ENCODE assay signal across 22 cellular contexts in genomic region chr6:18141805-18142590, GRCh38. TPM values are rescaled to one million over a fixed set of nuclear protein-coding genes. Genes with fewer than 3 reads are reported as not detected.
A peak's percentile ranks its signal among the peaks of the same experiment; 100 is the strongest.
DNase-seq lines count a peak whose midpoint lies in the region; ATAC-seq, FAIRE-seq and TF ChIP-seq lines count a peak whose summit lies in the region.
"Had no signal": no experiment of that assay in that cellular context is flagged by ENCODE, and none has a peak within 500 bp of the region (broad histone marks: within the 10 kb centered on the region; RNA-seq: fewer than 3 reads in every experiment).

No MANE protein-coding gene starts in this region.

- peaks cover 30% of the 10 kb centered on the region for H3K36me3 Mint-ChIP-seq in activated T-cell treated with anti-CD3 and anti-CD28 coated beads, Interleukin-2, amount 50 U/mL, for 4 hours (ENCODE audit: insufficient read depth)

- ATAC-seq in GM18505 (IDR thresholded peaks at IDR 0.05; ENCODE audit: unreplicated experiment) (no peak), HG02870 (IDR thresholded peaks at IDR 0.05; ENCODE audit: unreplicated experiment) (no peak)
- ATAC-seq in activated T-cell treated with anti-CD3 and anti-CD28 coated beads, Interleukin-2, amount 50 U/mL, for 4 hours = no peak
- ATAC-seq: activated CD8-positive, alpha-beta T cell treated with anti-CD3 and anti-CD28 coated beads, Interleukin-2, amount 10 ng/mL, durations not matched to agents 7 days and 5 days; CD8-positive, alpha-beta T cell; GM12878; sciatic nerve had no signal

- no peak overlapping the region for H3K4me2 ChIP-seq in H1 (ENCODE audit: insufficient read depth in 1 of 2, low read depth in 2 of 2, low read length in 2 of 2)

- no peaks in the 10 kb centered on the region for H3K9me3 Mint-ChIP-seq in activated T-cell treated with anti-CD3 and anti-CD28 coated beads, Interleukin-2, amount 50 U/mL, for 4 hours
- H3K9me3 Mint-ChIP-seq: activated B cell treated with CpG ODN at 0.5 μM for 24 hours; activated T-helper 1 cell treated with anti-CD3 and anti-CD28 coated beads, Interleukin-12 subunit alpha, Interleukin-12 subunit beta, Interleukin-2, Interleukin-4 antibody, amounts not matched to agents 30 ng/mL and 10 ng/mL and 1 ng/mL, durations not matched to agents 14 hours and 24 hours and 36 hours; CD8-positive, alpha-beta T cell; T-helper 1 cell treated with Interleukin-12 subunit alpha and Interleukin-12 subunit beta and Interleukin-4 antibody, amounts not matched to agents 30 μg/mL and 1 μg/mL, for 36 hours had no signal

- H3K9ac ChIP-seq in H1 (replicated peaks in 1 of 4; ENCODE audit: extremely low read depth in 1 of 4, low read depth in 3 of 4, low read length in 3 of 4) = no peak overlapping the region

- H3K79me1 ChIP-seq in H1 (ENCODE audit: low read depth, low read length) = no peaks in the 10 kb centered on the region

- peak overlapping the region; percentile 13; the same call in 1 of the 2 replicates for H3K27ac ChIP-seq in C4-2B
- no peak overlapping the region for H3K27ac ChIP-seq in H1 (ENCODE audit: low read depth, low read length)
- H3K27ac ChIP-seq: esophagus muscularis mucosa had no signal

- H3K9me3 ChIP-seq in H1 (ENCODE audit: insufficient read depth in 2 of 2, low read depth in 1 of 2, low read length in 1 of 2) = no peaks in the 10 kb centered on the region
- H3K9me3 ChIP-seq: esophagus muscularis mucosa had no signal

- H3K14ac ChIP-seq in H1 (ENCODE audit: insufficient read length) = no peak overlapping the region

- H4K5ac ChIP-seq in H1 (ENCODE audit: insufficient read length, low read depth, low read length) = no peak overlapping the region

- no peak overlapping the region for H2BK5ac ChIP-seq in H1 (ENCODE audit: low read depth, low read length)

- peaks cover 4 to 15% (median 9%) of the 10 kb centered on the region in 4 experiments for H3K36me3 ChIP-seq in H1 (ENCODE audit: control insufficient read depth in 2 of 4, insufficient read depth in 4 of 4, low read length in 3 of 4)

- H3K27me3 ChIP-seq in H1 (replicated peaks in 1 of 4; ENCODE audit: control insufficient read depth in 3 of 4, extremely low read depth in 1 of 4, insufficient read depth in 3 of 4, low read length in 3 of 4) = no peaks in the 10 kb centered on the region
- H3K27me3 ChIP-seq: esophagus muscularis mucosa had no signal

- H3K4ac ChIP-seq in H1 (replicated peaks; ENCODE audit: insufficient read length, low read depth, low read length) = no peak overlapping the region

- CTCF ChIA-PET in H1 (lab: Charles Lee; ENCODE audit: partially characterized antibody) = interaction anchor here (0.7 to 1.9 kb wide), 3 partner anchors 8 to 1856 kb away, joined by 3 to 5 read pairs (median 5); no protein-coding TSS in a partner anchor

- H3K27me3 Mint-ChIP-seq in activated T-cell treated with anti-CD3 and anti-CD28 coated beads, Interleukin-2, amount 50 U/mL, for 4 hours (ENCODE audit: low read depth) = no peaks in the 10 kb centered on the region
- H3K27me3 Mint-ChIP-seq: activated B cell treated with CpG ODN at 0.5 μM for 24 hours had no signal

- H2AK5ac ChIP-seq in H1 (ENCODE audit: low read depth, low read length) = no peak overlapping the region

- POLR2A ChIA-PET in H1 (lab: Charles Lee; ENCODE audit: partially characterized antibody) = interaction anchor here (1.7 to 1.8 kb wide), 2 partner anchors 13 to 80 kb away, joined by 4 to 5 read pairs; partner anchors contain the start of genes KDM1B and TPMT

- 0 out of 2 replicates have a peak overlapping the region, but pooled peaks have one; percentile 61 for H2BK15ac ChIP-seq in H1 (ENCODE audit: low read length)

- no peak overlapping the region for H4K91ac ChIP-seq in H1 (replicated peaks; ENCODE audit: insufficient read length, low read length)

- no peak for TF ChIP-seq EP300 in H1 (IDR thresholded peaks at IDR 0.05; ENCODE audit: borderline replicate concordance in 1 of 2, low read depth in 2 of 2, low read length in 2 of 2)

- no peaks in the 10 kb centered on the region for H3K79me2 ChIP-seq in H1 (ENCODE audit: control insufficient read depth in 1 of 2, insufficient read depth in 2 of 2, low read length in 2 of 2)

- TF ChIP-seq POLR2A in H1 (IDR thresholded peaks at IDR 0.05; ENCODE audit: control extremely low read depth in 1 of 2, low read depth in 2 of 2, low read length in 2 of 2) = no peak
- TF ChIP-seq POLR2A in GM18505 (IDR thresholded peaks at IDR 0.05; ENCODE audit: borderline replicate concordance, extremely low read depth, insufficient read depth, insufficient read length) = no peak

- no peaks in the 10 kb centered on the region for H3K4me1 Mint-ChIP-seq in activated T-cell treated with anti-CD3 and anti-CD28 coated beads, Interleukin-2, amount 50 U/mL, for 4 hours (ENCODE audit: low read depth)
- H3K4me1 Mint-ChIP-seq: activated B cell treated with CpG ODN at 0.5 μM for 24 hours had no signal

- no peak overlapping the region for H4K8ac ChIP-seq in H1 (ENCODE audit: extremely low read depth, insufficient read depth, low read length)

- H3K4me3 ChIP-seq in H1 (ENCODE audit: extremely low read depth in 1 of 4, insufficient read depth in 2 of 4, low read depth in 3 of 4, low read length in 4 of 4) = no peak overlapping the region
- H3K4me3 ChIP-seq: esophagus muscularis mucosa, GM12878 had no signal

- WGBS in H1 (ENCODE audit: extremely low coverage in 1 of 2, insufficient coverage in 1 of 2, insufficient read length in 1 of 2, insufficient replicate concordance in 2 of 2, low coverage in 1 of 2, low lambda C conversion rate in 2 of 2, missing lambda C conversion rate in 1 of 2), 2 experiments = 83% methylated on average over 13 of the region's 13 CpGs; no CpG with 5 or more reads in 1 of the 2 experiments

- H2BK20ac ChIP-seq in H1 (ENCODE audit: low read length) = no peak overlapping the region

- H3K56ac ChIP-seq in H1 (replicated peaks; ENCODE audit: insufficient read length, low read depth, low read length) = no peak overlapping the region

- peak; percentile 56 for DNase-seq in NCI-H1092 (lab: John Stamatoyannopoulos, UW)
- DNase-seq in NCI-H510A treated with DMSO at 0.1 percent for 48 hours (lab: John Stamatoyannopoulos, UW) = peak; percentile 59
- no peak for DNase-seq in H1 (ENCODE audit: low read depth in 1 of 2, low spot score in 2 of 2)
- DNase-seq in HK-2 (ENCODE audit: unreplicated experiment) = no peak
- DNase-seq in activated T-cell treated with anti-CD3 and anti-CD28 coated beads, Interleukin-2, amount 50 U/mL, for 4 hours = no peak
- DNase-seq: activated B cell treated with CpG ODN at 0.5 μM for 24 hours; activated CD8-positive, alpha-beta T cell treated with anti-CD3 and anti-CD28 coated beads, Interleukin-2, amount 10 ng/mL, durations not matched to agents 7 days and 5 days; CD8-positive, alpha-beta T cell; GOT3; Karpas-422; NCI-H187 treated with DMSO at 0.1 percent for 48 hours; SHP77 had no signal

- no peak overlapping the region for H2BK12ac ChIP-seq in H1 (ENCODE audit: low read depth, low read length)

- no peak for TF ChIP-seq CTCF in C4-2B (conservative IDR thresholded peaks at IDR 0.05)
- TF ChIP-seq CTCF in H1 (IDR thresholded peaks at IDR 0.05; ENCODE audit: control extremely low read depth in 1 of 3, insufficient read depth in 1 of 3, low read depth in 1 of 3, low read length in 3 of 3) = no peak

- no peaks in the 10 kb centered on the region for H3K23me2 ChIP-seq in H1 (ENCODE audit: low read depth, low read length)

- no peaks in the 10 kb centered on the region for H3K4me1 ChIP-seq in H1 (replicated peaks in 1 of 4; ENCODE audit: control insufficient read depth in 3 of 4, insufficient read depth in 4 of 4, low read length in 3 of 4)
- H3K4me1 ChIP-seq: esophagus muscularis mucosa had no signal

- TF ChIP-seq RAD21 in H1 (IDR thresholded peaks at IDR 0.05 in 1 of 2, conservative IDR thresholded peaks at IDR 0.05 in 1 of 2; ENCODE audit: low read depth in 2 of 2, low read length in 2 of 2) = no peak

- H4K20me1 ChIP-seq in H1 (replicated peaks in 1 of 2; ENCODE audit: control insufficient read depth in 1 of 2, insufficient read depth in 2 of 2, low read length in 2 of 2) = no peaks in the 10 kb centered on the region

- H2AFZ ChIP-seq in H1 (ENCODE audit: low read length) = no peak overlapping the region

- H2BK120ac ChIP-seq in H1 (replicated peaks; ENCODE audit: low read depth, low read length) = no peak overlapping the region

- no peak for FAIRE-seq in H1 (lab: Jason Lieb, UNC)
- FAIRE-seq: bronchial epithelial cell, GM12878 had no signal

- H3K4me3 Mint-ChIP-seq in activated T-cell treated with anti-CD3 and anti-CD28 coated beads, Interleukin-2, amount 50 U/mL, for 4 hours = no peak overlapping the region
- H3K4me3 Mint-ChIP-seq: activated B cell treated with CpG ODN at 0.5 μM for 24 hours; activated CD8-positive, alpha-beta T cell treated with anti-CD3 and anti-CD28 coated beads, Interleukin-2, amount 10 ng/mL, durations not matched to agents 7 days and 5 days; activated T-helper 1 cell treated with anti-CD3 and anti-CD28 coated beads, Interleukin-12 subunit alpha, Interleukin-12 subunit beta, Interleukin-2, Interleukin-4 antibody, amounts not matched to agents 30 ng/mL and 10 ng/mL and 1 ng/mL, durations not matched to agents 14 hours and 24 hours and 36 hours; CD8-positive, alpha-beta T cell; T-helper 1 cell treated with Interleukin-12 subunit alpha and Interleukin-12 subunit beta and Interleukin-4 antibody, amounts not matched to agents 30 μg/mL and 1 μg/mL, for 36 hours had no signal

- H3K23ac ChIP-seq in H1 (ENCODE audit: insufficient read length) = no peak overlapping the region

- no peak overlapping the region; the same call in 1 of the 2 replicates for H3K18ac ChIP-seq in H1 (ENCODE audit: extremely low read depth, low read length)

RNA-seq across cellular contexts. Expression of gene TPMT, which starts 12.9 kb away (rescaled TPM):
- 17.2 and 18.3 TPM in 2 replicates for total RNA-seq in H1 (2021; fragmentation: NEBNext Ultra II Directional; extraction: Animal tissue kit (Norgen Biotek cat#: 25700))
- polyA plus RNA-seq in H1 (2011; rRNA removed) = 7.9 and 12.3 TPM in 2 replicates
- 12.5 TPM for polyA plus RNA-seq in H1 (2011; cell fraction: cytosol; rRNA removed)
- polyA plus RNA-seq in H1 (2011; cell fraction: nucleus; rRNA removed) = 5.9 TPM
- 12.0 to 21.6 TPM (median 12.7 TPM) in 4 replicates for polyA plus RNA-seq in H1 (2012, experiment 1 of 2)
- 3.0 TPM for polyA plus RNA-seq in H1 (2012, experiment 2 of 2)
- 14.9 TPM for polyA plus RNA-seq in H1 (2013, experiment 1 of 2)
- polyA plus RNA-seq in H1 (2013, experiment 2 of 2) = 14.4 TPM
- polyA minus RNA-seq in H1 (2011; rRNA and poly(A)+ RNA removed) = 7.0 and 10.0 TPM in 2 replicates
- polyA minus RNA-seq in H1 (2011; cell fraction: cytosol; rRNA and poly(A)+ RNA removed) = 4.5 TPM
- polyA minus RNA-seq in H1 (2011; cell fraction: nucleus; rRNA and poly(A)+ RNA removed) = 10.4 TPM
- 1 to 10 TPM; 1.4 to 3.8 (median 3.7) TPM for total RNA-seq in activated T-cell treated with anti-CD3 and anti-CD28 coated beads, Interleukin-2, amount 50 U/mL, for 4 hours

RNA-seq across cellular contexts. Expression of gene KDM1B, which starts 13.2 kb away (rescaled TPM):
- total RNA-seq in H1 (2021; fragmentation: NEBNext Ultra II Directional; extraction: Animal tissue kit (Norgen Biotek cat#: 25700)) = 7.5 and 7.7 TPM in 2 replicates
- 3.7 and 4.0 TPM in 2 replicates for polyA plus RNA-seq in H1 (2011; rRNA removed)
- polyA plus RNA-seq in H1 (2011; cell fraction: cytosol; rRNA removed) = 4.3 TPM
- 5.2 TPM for polyA plus RNA-seq in H1 (2011; cell fraction: nucleus; rRNA removed)
- polyA plus RNA-seq in H1 (2012, experiment 1 of 2) = 6.3 to 9.2 TPM (median 7.2 TPM) in 4 replicates
- polyA plus RNA-seq in H1 (2012, experiment 2 of 2) = 0.75 TPM
- polyA plus RNA-seq in H1 (2013, experiment 1 of 2) = 4.2 TPM
- polyA plus RNA-seq in H1 (2013, experiment 2 of 2) = 4.4 TPM
- polyA minus RNA-seq in H1 (2011; rRNA and poly(A)+ RNA removed) = 9.6 and 14.6 TPM in 2 replicates
- polyA minus RNA-seq in H1 (2011; cell fraction: cytosol; rRNA and poly(A)+ RNA removed) = 6.2 TPM
- polyA minus RNA-seq in H1 (2011; cell fraction: nucleus; rRNA and poly(A)+ RNA removed) = 8.8 TPM
- 10 to 100 TPM; 11.0 to 14.3 (median 12.5) TPM for total RNA-seq in activated T-cell treated with anti-CD3 and anti-CD28 coated beads, Interleukin-2, amount 50 U/mL, for 4 hours

RNA-seq across cellular contexts. Expression of gene NHLRC1, which starts 19.5 kb away (rescaled TPM):
- 0.58 and 0.82 TPM in 2 replicates for total RNA-seq in H1 (2021; fragmentation: NEBNext Ultra II Directional; extraction: Animal tissue kit (Norgen Biotek cat#: 25700))
- polyA plus RNA-seq in H1 (2011; rRNA removed) = 0.55 and 0.57 TPM in 2 replicates
- polyA plus RNA-seq in H1 (2011; cell fraction: cytosol; rRNA removed) = 0.71 TPM
- 0.76 TPM for polyA plus RNA-seq in H1 (2011; cell fraction: nucleus; rRNA removed)
- polyA plus RNA-seq in H1 (2012, experiment 1 of 2) = 0.59 to 1.1 TPM (median 0.82 TPM) in 4 replicates
- 0.45 TPM for polyA plus RNA-seq in H1 (2012, experiment 2 of 2)
- 0.34 TPM for polyA plus RNA-seq in H1 (2013, experiment 1 of 2)
- 0.35 TPM for polyA plus RNA-seq in H1 (2013, experiment 2 of 2)
- polyA minus RNA-seq in H1 (2011; rRNA and poly(A)+ RNA removed) = 0.20 and 0.76 TPM in 2 replicates
- polyA minus RNA-seq in H1 (2011; cell fraction: cytosol; rRNA and poly(A)+ RNA removed) = 0.51 TPM
- 1.3 TPM for polyA minus RNA-seq in H1 (2011; cell fraction: nucleus; rRNA and poly(A)+ RNA removed)
- under 1 TPM; 0.22 to 0.50 (median 0.28) TPM for total RNA-seq in activated T-cell treated with anti-CD3 and anti-CD28 coated beads, Interleukin-2, amount 50 U/mL, for 4 hours
- total RNA-seq: G401 had no signal

Comparison
In these comparisons a context has a peak if more than half of its experiments do, and no peak if none do; other contexts are left out.
1. DNase-seq: peak in NCI-H1092 (single experiment) and NCI-H510A treated with DMSO at 0.1 percent for 48 hours (single experiment); none in H1 (0 of 2), HK-2 (single experiment) and activated T-cell treated with anti-CD3 and anti-CD28 coated beads, Interleukin-2, amount 50 U/mL, for 4 hours (single experiment).